In genomic region chr3:120596853-120597223, GRCh38 we compare ENCODE assay signal across 1 cellular context.
TF ChIP-seq lines count a peak whose summit lies in the region.

No MANE protein-coding gene starts in this region.

TF ChIP-seq in GM23338, 12 proteins besides CTCF, POLR2A, EP300 and RAD21 (continued from another document):
- TF ChIP-seq REST (IDR thresholded peaks at IDR 0.05; ENCODE audit: unreplicated experiment) (no peak), CREB1 (CRISPR knock-in tag; IDR thresholded peaks at IDR 0.05; ENCODE audit: low read depth) (no peak), ZNF331 (CRISPR knock-in tag; IDR thresholded peaks at IDR 0.05; ENCODE audit: low read depth) (no peak), STAT1 (IDR thresholded peaks at IDR 0.05; ENCODE audit: unreplicated experiment) (no peak), POLR2AphosphoS5 (IDR thresholded peaks at IDR 0.05; ENCODE audit: low read depth) (no peak), JUNB (IDR thresholded peaks at IDR 0.05; ENCODE audit: unreplicated experiment) (no peak), NANOG (IDR thresholded peaks at IDR 0.05; ENCODE audit: borderline replicate concordance) (no peak), ZNF114 (CRISPR knock-in tag; IDR thresholded peaks at IDR 0.05) (no peak), EZH2phosphoT487 (IDR thresholded peaks at IDR 0.05; ENCODE audit: unreplicated experiment) (no peak), EZH2 (IDR thresholded peaks at IDR 0.05; ENCODE audit: low read depth, unreplicated experiment) (no peak)
